Comparison of ENCODE assay signal across 17 cellular contexts in the genomic region with DNA sequence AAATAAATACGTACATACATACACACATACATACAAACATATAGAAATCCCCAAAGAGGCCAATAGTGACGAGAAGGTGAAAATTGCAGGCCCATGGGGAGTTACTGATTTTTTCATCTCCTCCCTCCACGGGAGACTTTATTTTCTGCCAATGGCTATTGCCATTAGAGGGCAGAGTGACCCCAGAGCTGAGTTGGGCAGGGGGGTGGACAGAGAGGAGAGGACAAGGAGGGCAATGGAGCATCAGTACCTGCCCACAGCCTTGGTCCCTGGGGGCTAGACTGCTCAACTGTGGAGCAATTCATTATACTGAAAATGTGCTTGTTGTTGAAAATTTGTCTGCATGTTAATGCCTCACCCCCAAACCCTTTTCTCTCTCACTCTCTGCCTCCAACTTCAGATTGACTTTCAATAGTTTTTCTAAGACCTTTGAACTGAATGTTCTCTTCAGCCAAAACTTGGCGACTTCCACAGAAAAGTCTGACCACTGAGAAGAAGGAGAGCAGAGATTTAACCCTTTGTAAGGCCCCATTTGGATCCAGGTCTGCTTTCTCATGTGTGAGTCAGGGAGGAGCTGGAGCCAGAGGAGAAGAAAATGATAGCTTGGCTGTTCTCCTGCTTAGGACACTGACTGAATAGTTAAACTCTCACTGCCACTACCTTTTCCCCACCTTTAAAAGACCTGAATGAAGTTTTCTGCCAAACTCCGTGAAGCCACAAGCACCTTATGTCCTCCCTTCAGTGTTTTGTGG.
DNase-seq lines count a peak whose midpoint lies in the region; ATAC-seq and TF ChIP-seq lines count a peak whose summit lies in the region.
"Had no signal": no experiment of that assay in that cellular context is flagged by ENCODE, and none has a peak within 500 bp of the region (broad histone marks: within the 10 kb centered on the region; RNA-seq: fewer than 3 reads in every experiment).

No MANE protein-coding gene starts in this region.

- H3K27ac Mint-ChIP-seq in WTC11 = no peak overlapping the region
- H3K27ac Mint-ChIP-seq in activated CD4-positive, alpha-beta memory T cell treated with anti-CD3 and anti-CD28 coated beads, Interleukin-2, amount 10 ng/mL, durations not matched to agents 7 days and 5 days = no peak overlapping the region

- POLR2A ChIA-PET in WTC11 (lab: Charles Lee) (no interaction called here), GM10248 (lab: Yijun Ruan, JAX) (no interaction called here)
- POLR2A ChIA-PET in activated CD4-positive, alpha-beta memory T cell treated with anti-CD3 and anti-CD28 coated beads, Interleukin-2, amount 10 ng/mL, durations not matched to agents 7 days and 5 days (lab: Charles Lee) = no interaction called here

- DNase-seq in ELR (ENCODE audit: low read depth) = peak; percentile 5
- DNase-seq in WTC11 (ENCODE audit: low spot score) = peak; percentile 10
- DNase-seq in fibroblast of pulmonary artery (ENCODE audit: low read depth) = peak; percentile 7
- DNase-seq in putamen (ENCODE audit: low spot score) = peak; percentile 6
- DNase-seq in activated CD4-positive, alpha-beta memory T cell treated with anti-CD3 and anti-CD28 coated beads, Interleukin-2, amount 10 ng/mL, durations not matched to agents 7 days and 5 days = no peak
- DNase-seq in SIG-M5 treated with dmso at 0.1 percent for 504 hours (lab: John Stamatoyannopoulos, UW; ENCODE audit: unreplicated experiment) = no peak
- DNase-seq in GM10248 (ENCODE audit: extremely low spot score) = no peak
- DNase-seq: activated CD4-positive, alpha-beta T cell treated with anti-CD3 and anti-CD28 coated beads, Interleukin-2, amount 50 U/mL, for 4 hours; activated naive CD4-positive, alpha-beta T cell treated with Interleukin-2 at 50 U/mL for 16 hours; cerebellar nuclear complex; DND-41; effector memory CD4-positive, alpha-beta T cell; NCI-H2107; NCI-H524 treated with DMSO at 0.1 percent for 48 hours; stimulated activated CD4-positive, alpha-beta T cell treated with anti-CD3 and anti-CD28 coated beads, Interleukin-12 subunit alpha, Interleukin-12 subunit beta, amount 100 ng/mL, for 4 hours had no signal

- ATAC-seq in WTC11 (no peak), HG03378 (IDR thresholded peaks at IDR 0.05; ENCODE audit: unreplicated experiment) (no peak)

- H3K4me3 ChIP-seq in fibroblast of pulmonary artery (replicated peaks; ENCODE audit: low read depth, low read length) = no peak overlapping the region
- H3K4me3 ChIP-seq: thoracic aorta had no signal

- TF ChIP-seq CTCF in WTC11 (IDR thresholded peaks at IDR 0.05) (no peak), fibroblast of pulmonary artery (IDR thresholded peaks at IDR 0.05; ENCODE audit: low read length, missing control alignments) (no peak), GM10248 (IDR thresholded peaks at IDR 0.05; ENCODE audit: control extremely low read depth, extremely low read depth, low read depth, missing control alignments) (no peak)

- H3K36me3 Mint-ChIP-seq in WTC11 = peaks cover 16% of the 10 kb centered on the region
- H3K36me3 Mint-ChIP-seq in activated CD4-positive, alpha-beta memory T cell treated with anti-CD3 and anti-CD28 coated beads, Interleukin-2, amount 10 ng/mL, durations not matched to agents 7 days and 5 days (ENCODE audit: low read depth) = no peaks in the 10 kb centered on the region

- H3K27me3 Mint-ChIP-seq in WTC11 (ENCODE audit: low read depth) = no peaks in the 10 kb centered on the region
- no peaks in the 10 kb centered on the region for H3K27me3 Mint-ChIP-seq in activated CD4-positive, alpha-beta memory T cell treated with anti-CD3 and anti-CD28 coated beads, Interleukin-2, amount 10 ng/mL, durations not matched to agents 7 days and 5 days

- no peak overlapping the region for H3K4me3 Mint-ChIP-seq in WTC11
- H3K4me3 Mint-ChIP-seq in activated CD4-positive, alpha-beta memory T cell treated with anti-CD3 and anti-CD28 coated beads, Interleukin-2, amount 10 ng/mL, durations not matched to agents 7 days and 5 days = no peak overlapping the region

- H3K4me1 Mint-ChIP-seq in WTC11 = no peaks in the 10 kb centered on the region
- H3K4me1 Mint-ChIP-seq in activated CD4-positive, alpha-beta memory T cell treated with anti-CD3 and anti-CD28 coated beads, Interleukin-2, amount 10 ng/mL, durations not matched to agents 7 days and 5 days = no peaks in the 10 kb centered on the region

- no peaks in the 10 kb centered on the region for H3K9me3 Mint-ChIP-seq in WTC11
- no peaks in the 10 kb centered on the region for H3K9me3 Mint-ChIP-seq in activated CD4-positive, alpha-beta memory T cell treated with anti-CD3 and anti-CD28 coated beads, Interleukin-2, amount 10 ng/mL, durations not matched to agents 7 days and 5 days

- CTCF ChIA-PET in WTC11 (lab: Charles Lee) = no interaction called here
- CTCF ChIA-PET in activated CD4-positive, alpha-beta memory T cell treated with anti-CD3 and anti-CD28 coated beads, Interleukin-2, amount 10 ng/mL, durations not matched to agents 7 days and 5 days (lab: Charles Lee) = no interaction called here
- CTCF ChIA-PET in GM10248 (lab: Yijun Ruan, JAX) = no interaction called here

TF ChIP-seq in WTC11, 78 proteins besides CTCF, POLR2A, EP300 and RAD21:
- TF ChIP-seq, protein P1, sequence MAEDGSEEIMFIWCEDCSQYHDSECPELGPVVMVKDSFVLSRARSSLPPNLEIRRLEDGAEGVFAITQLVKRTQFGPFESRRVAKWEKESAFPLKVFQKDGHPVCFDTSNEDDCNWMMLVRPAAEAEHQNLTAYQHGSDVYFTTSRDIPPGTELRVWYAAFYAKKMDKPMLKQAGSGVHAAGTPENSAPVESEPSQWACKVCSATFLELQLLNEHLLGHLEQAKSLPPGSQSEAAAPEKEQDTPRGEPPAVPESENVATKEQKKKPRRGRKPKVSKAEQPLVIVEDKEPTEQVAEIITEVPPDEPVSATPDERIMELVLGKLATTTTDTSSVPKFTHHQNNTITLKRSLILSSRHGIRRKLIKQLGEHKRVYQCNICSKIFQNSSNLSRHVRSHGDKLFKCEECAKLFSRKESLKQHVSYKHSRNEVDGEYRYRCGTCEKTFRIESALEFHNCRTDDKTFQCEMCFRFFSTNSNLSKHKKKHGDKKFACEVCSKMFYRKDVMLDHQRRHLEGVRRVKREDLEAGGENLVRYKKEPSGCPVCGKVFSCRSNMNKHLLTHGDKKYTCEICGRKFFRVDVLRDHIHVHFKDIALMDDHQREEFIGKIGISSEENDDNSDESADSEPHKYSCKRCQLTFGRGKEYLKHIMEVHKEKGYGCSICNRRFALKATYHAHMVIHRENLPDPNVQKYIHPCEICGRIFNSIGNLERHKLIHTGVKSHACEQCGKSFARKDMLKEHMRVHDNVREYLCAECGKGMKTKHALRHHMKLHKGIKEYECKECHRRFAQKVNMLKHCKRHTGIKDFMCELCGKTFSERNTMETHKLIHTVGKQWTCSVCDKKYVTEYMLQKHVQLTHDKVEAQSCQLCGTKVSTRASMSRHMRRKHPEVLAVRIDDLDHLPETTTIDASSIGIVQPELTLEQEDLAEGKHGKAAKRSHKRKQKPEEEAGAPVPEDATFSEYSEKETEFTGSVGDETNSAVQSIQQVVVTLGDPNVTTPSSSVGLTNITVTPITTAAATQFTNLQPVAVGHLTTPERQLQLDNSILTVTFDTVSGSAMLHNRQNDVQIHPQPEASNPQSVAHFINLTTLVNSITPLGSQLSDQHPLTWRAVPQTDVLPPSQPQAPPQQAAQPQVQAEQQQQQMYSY (CRISPR knock-in tag; IDR thresholded peaks at IDR 0.05) = no peak
- TF ChIP-seq ZNF317 (CRISPR knock-in tag; IDR thresholded peaks at IDR 0.05; ENCODE audit: borderline replicate concordance, low read depth) = no peak
- TF ChIP-seq, protein P2, sequence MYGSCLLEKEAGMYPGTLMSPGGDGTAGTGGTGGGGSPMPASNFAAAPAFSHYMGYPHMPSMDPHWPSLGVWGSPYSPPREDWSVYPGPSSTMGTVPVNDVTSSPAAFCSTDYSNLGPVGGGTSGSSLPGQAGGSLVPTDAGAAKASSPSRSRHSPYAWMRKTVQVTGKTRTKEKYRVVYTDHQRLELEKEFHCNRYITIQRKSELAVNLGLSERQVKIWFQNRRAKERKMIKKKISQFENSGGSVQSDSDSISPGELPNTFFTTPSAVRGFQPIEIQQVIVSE (CRISPR knock-in tag; IDR thresholded peaks at IDR 0.05; ENCODE audit: borderline replicate concordance) = no peak
- TF ChIP-seq RORB (CRISPR knock-in tag; IDR thresholded peaks at IDR 0.05) = no peak
- TF ChIP-seq OVOL2 (CRISPR knock-in tag; IDR thresholded peaks at IDR 0.05; ENCODE audit: borderline replicate concordance) = no peak
- TF ChIP-seq ZNF219 (CRISPR knock-in tag; IDR thresholded peaks at IDR 0.05; ENCODE audit: borderline replicate concordance) = no peak
- TF ChIP-seq CREM (CRISPR knock-in tag; IDR thresholded peaks at IDR 0.05) = no peak
- TF ChIP-seq, protein P3, sequence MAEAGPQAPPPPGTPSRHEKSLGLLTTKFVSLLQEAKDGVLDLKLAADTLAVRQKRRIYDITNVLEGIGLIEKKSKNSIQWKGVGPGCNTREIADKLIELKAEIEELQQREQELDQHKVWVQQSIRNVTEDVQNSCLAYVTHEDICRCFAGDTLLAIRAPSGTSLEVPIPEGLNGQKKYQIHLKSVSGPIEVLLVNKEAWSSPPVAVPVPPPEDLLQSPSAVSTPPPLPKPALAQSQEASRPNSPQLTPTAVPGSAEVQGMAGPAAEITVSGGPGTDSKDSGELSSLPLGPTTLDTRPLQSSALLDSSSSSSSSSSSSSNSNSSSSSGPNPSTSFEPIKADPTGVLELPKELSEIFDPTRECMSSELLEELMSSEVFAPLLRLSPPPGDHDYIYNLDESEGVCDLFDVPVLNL (CRISPR knock-in tag; IDR thresholded peaks at IDR 0.05; ENCODE audit: borderline replicate concordance, low read depth) = no peak
- TF ChIP-seq TEAD1 (CRISPR knock-in tag; IDR thresholded peaks at IDR 0.05) = no peak
- TF ChIP-seq SOX15 (CRISPR knock-in tag; IDR thresholded peaks at IDR 0.05) = no peak
- TF ChIP-seq ZNF121 (CRISPR knock-in tag; IDR thresholded peaks at IDR 0.05) = no peak
- no peak for TF ChIP-seq GRHL2 (CRISPR knock-in tag; IDR thresholded peaks at IDR 0.05; ENCODE audit: insufficient replicate concordance, severe bottlenecking)
- no peak for TF ChIP-seq SMAD3 (CRISPR knock-in tag; IDR thresholded peaks at IDR 0.05; ENCODE audit: borderline replicate concordance)
- TF ChIP-seq SP1 (CRISPR knock-in tag; conservative IDR thresholded peaks at IDR 0.05) = no peak
- TF ChIP-seq CREB1 (CRISPR knock-in tag; IDR thresholded peaks at IDR 0.05) = no peak

Comparison
In these comparisons a context has a peak if more than half of its experiments do, and no peak if none do; other contexts are left out.
1. DNase-seq: peak in ELR (single experiment), WTC11 (single experiment), fibroblast of pulmonary artery (single experiment) and putamen (single experiment); none in activated CD4-positive, alpha-beta memory T cell treated with anti-CD3 and anti-CD28 coated beads, Interleukin-2, amount 10 ng/mL, durations not matched to agents 7 days and 5 days (single experiment), SIG-M5 treated with dmso at 0.1 percent for 504 hours (single experiment) and GM10248 (single experiment).